Comparison of ENCODE assay signal across 8 cellular contexts in the genomic region with DNA sequence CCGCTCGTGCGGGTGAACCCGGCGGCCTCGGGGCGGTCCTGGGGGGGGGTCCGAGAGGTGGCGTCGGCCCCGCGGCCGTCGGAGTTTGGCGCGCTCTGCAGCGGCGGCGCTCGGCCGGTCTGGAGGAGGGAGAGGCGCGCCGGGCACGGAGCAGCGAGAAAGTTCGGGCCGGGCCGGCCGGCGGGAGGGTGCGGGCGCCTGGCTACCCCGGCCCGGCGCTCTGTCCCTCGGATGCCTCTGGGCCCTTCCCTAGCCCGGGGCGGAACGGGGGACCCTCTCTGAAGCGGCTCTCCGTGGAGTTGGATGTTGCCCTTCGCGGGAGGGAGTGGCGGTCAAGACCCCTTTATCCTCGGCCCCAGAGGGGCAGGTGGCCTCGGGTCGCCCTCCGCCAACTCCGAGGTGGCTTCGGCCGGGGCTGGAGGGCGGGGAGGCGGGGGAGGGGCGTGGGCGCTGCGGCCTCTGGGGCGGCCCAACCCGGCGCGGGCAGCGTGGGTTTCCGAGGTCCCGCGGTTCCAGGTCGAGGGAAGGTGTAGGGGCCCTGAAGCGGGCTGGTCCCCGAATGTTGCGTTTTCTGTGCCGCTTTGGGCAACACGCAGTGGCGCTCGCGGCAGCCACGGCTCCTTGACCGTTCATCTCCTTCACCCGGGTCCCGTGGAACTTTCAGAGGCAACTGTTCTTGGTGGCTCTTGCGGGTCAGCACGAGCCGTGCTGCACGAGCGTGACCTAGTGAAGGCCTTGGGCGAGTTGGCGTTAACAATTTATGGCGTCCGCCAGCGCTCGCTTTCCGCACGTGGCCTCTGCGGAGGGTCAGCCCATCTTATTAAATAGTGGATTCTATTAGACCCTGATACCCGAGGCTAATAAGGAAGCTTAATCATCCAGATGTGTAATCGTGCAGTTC. TPM values are rescaled to one million over a fixed set of nuclear protein-coding genes. Genes with fewer than 3 reads are reported as not detected.
DNase-seq lines count a peak whose midpoint lies in the region; ATAC-seq and TF ChIP-seq lines count a peak whose summit lies in the region.

No MANE protein-coding gene starts in this region.

- no peaks in the 10 kb centered on the region for H3K36me3 ChIP-seq in trophoblast cell (ENCODE audit: control insufficient read depth in 1 of 2, insufficient read depth in 2 of 2, low read length in 2 of 2)

- H3K27me3 ChIP-seq in CD4-positive, alpha-beta T cell (ENCODE audit: control insufficient read depth, insufficient read depth, low read length) = no peaks in the 10 kb centered on the region
- H3K27me3 ChIP-seq in HL-60 (ENCODE audit: insufficient read depth, poor library complexity, severe bottlenecking) (peaks cover 30% of the 10 kb centered on the region), trophoblast cell (ENCODE audit: insufficient read depth, low read length) (no peaks in the 10 kb centered on the region)

- H2BK5ac ChIP-seq in trophoblast cell (ENCODE audit: low read depth, low read length, poor library complexity) = peak overlapping the region; percentile 91

- ATAC-seq in CD4-positive, alpha-beta T cell (ENCODE audit: poor library complexity) = no peak
- ATAC-seq in GM19467 (IDR thresholded peaks at IDR 0.05; ENCODE audit: unreplicated experiment) = peak; percentile 14
- peak; percentile 34 to 55 for ATAC-seq in left cardiac atrium

- H3K4me2 ChIP-seq in trophoblast cell (ENCODE audit: low read length) = peak overlapping the region; percentile 98

- CTCF ChIA-PET in CD4-positive, alpha-beta T cell (lab: Charles Lee) = interaction anchor here (0.7 to 1.4 kb wide), 6 partner anchors 9 to 31 kb away, joined by 3 to 4 read pairs (median 3); no protein-coding TSS in a partner anchor

- peak overlapping the region; percentile 57 for H3K4me3 ChIP-seq in HL-60 (replicated peaks; ENCODE audit: insufficient read depth, low read length)
- H3K4me3 ChIP-seq in trophoblast cell (ENCODE audit: low read depth, low read length) = peak overlapping the region; percentile 89

- peak overlapping the region; percentile 74 for H4K8ac ChIP-seq in trophoblast cell (ENCODE audit: low read depth, low read length)

- peaks cover 17% of the 10 kb centered on the region for H3K79me1 ChIP-seq in trophoblast cell (ENCODE audit: low read length)

- H2AFZ ChIP-seq in trophoblast cell (ENCODE audit: insufficient read depth, low read length, poor library complexity) = peak overlapping the region; percentile 94

- intact Hi-C loops in CD4-positive, alpha-beta T cell (cut with DNase I, micrococcal nuclease) = loop anchor here in 1 of 2 experiments (2.0 kb wide), 1 partner anchor 58 kb away; no protein-coding TSS in a partner anchor
- intact Hi-C loops in left cardiac atrium (cut with DNase I) = loop anchor here in 1 of 2 donors (5.0 to 10.0 kb wide), 3 partner anchors 42 to 257 kb away; no protein-coding TSS in a partner anchor

- POLR2A ChIA-PET in CD4-positive, alpha-beta T cell (lab: Charles Lee) = no interaction called here

- peak overlapping the region; percentile 81 for H3K4ac ChIP-seq in trophoblast cell (ENCODE audit: low read depth, low read length)

- H3K9me3 ChIP-seq in CD4-positive, alpha-beta T cell (ENCODE audit: control insufficient read depth, low read length) = no peaks in the 10 kb centered on the region
- H3K9me3 ChIP-seq in trophoblast cell (ENCODE audit: insufficient read depth, low read depth, low read length) = peaks cover 3% of the 10 kb centered on the region

- peaks cover 14% of the 10 kb centered on the region for H3K4me1 Mint-ChIP-seq in CD4-positive, alpha-beta T cell (ENCODE audit: low read depth)
- H3K4me1 Mint-ChIP-seq in activated naive CD8-positive, alpha-beta T cell treated with anti-CD3 and anti-CD28 coated beads for 36 hours = peaks cover 10% of the 10 kb centered on the region

- peak overlapping the region; percentile 52 for H2BK120ac ChIP-seq in trophoblast cell (ENCODE audit: insufficient read depth, low read length, poor library complexity)

- H3K27me3 Mint-ChIP-seq in CD4-positive, alpha-beta T cell = peaks cover 37% of the 10 kb centered on the region
- peaks cover 20% of the 10 kb centered on the region for H3K27me3 Mint-ChIP-seq in activated naive CD8-positive, alpha-beta T cell treated with anti-CD3 and anti-CD28 coated beads for 36 hours

- TF ChIP-seq CTCF in CD4-positive, alpha-beta T cell (IDR thresholded peaks at IDR 0.05) = no peak
- TF ChIP-seq CTCF in HL-60 (IDR thresholded peaks at IDR 0.05; ENCODE audit: insufficient read depth, low read length) = no peak

- peak overlapping the region; percentile 12 for H3K27ac Mint-ChIP-seq in CD4-positive, alpha-beta T cell
- H3K27ac Mint-ChIP-seq in activated naive CD8-positive, alpha-beta T cell treated with anti-CD3 and anti-CD28 coated beads for 36 hours = no peak overlapping the region

- H3K36me3 Mint-ChIP-seq in CD4-positive, alpha-beta T cell (ENCODE audit: low read depth) = no peaks in the 10 kb centered on the region
- no peaks in the 10 kb centered on the region for H3K36me3 Mint-ChIP-seq in activated naive CD8-positive, alpha-beta T cell treated with anti-CD3 and anti-CD28 coated beads for 36 hours

- no peak overlapping the region for H3K23ac ChIP-seq in trophoblast cell (ENCODE audit: low read length)

- H3K79me2 ChIP-seq in trophoblast cell (ENCODE audit: control insufficient read depth, insufficient read depth, low read length, poor library complexity) = peaks cover 9% of the 10 kb centered on the region

- DNase-seq in CD4-positive, alpha-beta T cell = peak in 5 of 10 experiments; percentile 2 to 7 (median 4)
- DNase-seq in HL-60 (ENCODE audit: low read depth in 1 of 2, low spot score in 1 of 2) (no peak), left cardiac atrium (peak; percentile 42), trophoblast cell (peak in 1 of 2 donors; percentile 27), NCI-H2081 (lab: John Stamatoyannopoulos, UW) (no peak), activated gamma-delta T cell (lab: John Stamatoyannopoulos, UW) (no peak)
- DNase-seq in activated naive CD8-positive, alpha-beta T cell treated with anti-CD3 and anti-CD28 coated beads for 36 hours = peak; percentile 2

- WGBS in trophoblast cell (ENCODE audit: extremely low coverage, insufficient coverage, insufficient read length) = no CpG with 5 or more reads among the region's 94 CpGs

- H3K9ac ChIP-seq in trophoblast cell (ENCODE audit: low read length) = peak overlapping the region; percentile 74

- peak overlapping the region; percentile 83 for H3K18ac ChIP-seq in trophoblast cell (ENCODE audit: low read length)

- H4K91ac ChIP-seq in trophoblast cell (ENCODE audit: low read depth, low read length) = peak overlapping the region; percentile 88

- no peak overlapping the region for H2AK5ac ChIP-seq in trophoblast cell (ENCODE audit: low read length)

- no peaks in the 10 kb centered on the region for H3K9me3 Mint-ChIP-seq in CD4-positive, alpha-beta T cell
- H3K9me3 Mint-ChIP-seq in activated naive CD8-positive, alpha-beta T cell treated with anti-CD3 and anti-CD28 coated beads for 36 hours = no peaks in the 10 kb centered on the region

- H3K27ac ChIP-seq in CD4-positive, alpha-beta T cell (ENCODE audit: low read depth, low read length) = no peak overlapping the region
- H3K27ac ChIP-seq in HL-60 (replicated peaks) (no peak overlapping the region), trophoblast cell (ENCODE audit: low read depth, low read length) (peak overlapping the region; percentile 77)

- H4K12ac ChIP-seq in trophoblast cell (ENCODE audit: low read depth, low read length) = no peak overlapping the region

- no peak overlapping the region for H2BK12ac ChIP-seq in trophoblast cell (ENCODE audit: low read length)

- H3K4me3 Mint-ChIP-seq in CD4-positive, alpha-beta T cell = peak overlapping the region; percentile 67
- H3K4me3 Mint-ChIP-seq in activated naive CD8-positive, alpha-beta T cell treated with anti-CD3 and anti-CD28 coated beads for 36 hours = peak overlapping the region; percentile 54

- peaks cover 0 to 9% of the 10 kb centered on the region in 2 experiments for H3K4me1 ChIP-seq in trophoblast cell (ENCODE audit: control insufficient read depth in 1 of 2, insufficient read depth in 2 of 2, low read length in 2 of 2)

- peak overlapping the region; percentile 76 for H3K14ac ChIP-seq in trophoblast cell (ENCODE audit: low read length)

RNA-seq across cellular contexts. Expression of a gene that starts 0.7 kb away (rescaled TPM):
- total RNA-seq in CD4-positive, alpha-beta T cell = 1 to 10 TPM; 2.3 to 3.0 TPM
- 1 to 10 TPM; 4.4 to 5.1 TPM for total RNA-seq in activated naive CD8-positive, alpha-beta T cell treated with anti-CD3 and anti-CD28 coated beads for 36 hours
- 100 to 1,000 TPM; 110 to 137 TPM for total RNA-seq in left cardiac atrium
- polyA plus RNA-seq in trophoblast cell (2013) = 108 and 109 TPM in 2 replicates

Comparison
In these comparisons a context has a peak if more than half of its experiments do, and no peak if none do; other contexts are left out.
1. DNase-seq: peak in activated naive CD8-positive, alpha-beta T cell treated with anti-CD3 and anti-CD28 coated beads for 36 hours (single experiment) and left cardiac atrium (single experiment); none in HL-60 (0 of 2), NCI-H2081 (0 of 2) and activated gamma-delta T cell (single experiment).
2. RNA of a gene that starts 0.7 kb away (total RNA-seq): 110 to 137 TPM in left cardiac atrium; 4.4 to 5.1 TPM in activated naive CD8-positive, alpha-beta T cell treated with anti-CD3 and anti-CD28 coated beads for 36 hours and 2.3 to 3.0 TPM in CD4-positive, alpha-beta T cell; every median in the first group is over 10 times any median in the second.